In the genomic region with DNA sequence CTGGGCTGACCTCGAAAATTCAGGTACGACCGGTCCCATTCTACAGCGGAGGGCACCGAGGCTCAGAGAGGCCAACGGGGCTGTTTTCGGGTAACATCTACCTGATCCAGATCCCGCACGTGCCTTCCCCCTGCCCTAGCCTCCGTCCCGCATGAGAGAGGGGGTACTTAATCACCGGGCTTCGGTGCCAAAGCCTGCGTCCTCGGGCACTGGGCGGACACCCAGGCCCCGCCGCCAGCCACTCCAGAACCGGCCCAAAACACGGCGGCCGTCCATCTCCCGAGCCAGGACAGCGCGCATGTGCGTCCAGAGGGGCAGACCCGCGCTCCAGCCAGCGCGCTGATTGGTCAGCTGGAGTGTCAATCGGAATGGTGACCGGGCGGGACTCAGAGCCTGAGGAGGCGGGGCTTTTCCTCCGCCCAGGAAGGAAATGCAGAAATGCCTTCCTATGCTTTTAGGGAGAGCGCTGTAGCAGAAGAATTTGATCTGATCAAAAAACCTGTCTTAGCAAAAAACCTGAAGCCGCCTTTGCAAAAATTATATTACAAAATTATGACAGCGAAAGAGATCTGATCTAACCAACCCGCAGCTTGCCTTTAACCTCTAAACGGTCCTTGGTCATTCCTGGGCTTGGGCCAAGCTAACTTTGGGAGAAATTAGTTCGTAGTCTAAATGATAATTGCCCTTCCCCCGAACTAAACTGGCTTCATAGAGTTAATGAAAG, we compare ENCODE assay signal across 8 cellular contexts. TPM values are rescaled to one million over a fixed set of nuclear protein-coding genes. Genes with fewer than 3 reads are reported as not detected.
DNase-seq lines count a peak whose midpoint lies in the region; ATAC-seq, FAIRE-seq and TF ChIP-seq lines count a peak whose summit lies in the region.

A gene with protein sequence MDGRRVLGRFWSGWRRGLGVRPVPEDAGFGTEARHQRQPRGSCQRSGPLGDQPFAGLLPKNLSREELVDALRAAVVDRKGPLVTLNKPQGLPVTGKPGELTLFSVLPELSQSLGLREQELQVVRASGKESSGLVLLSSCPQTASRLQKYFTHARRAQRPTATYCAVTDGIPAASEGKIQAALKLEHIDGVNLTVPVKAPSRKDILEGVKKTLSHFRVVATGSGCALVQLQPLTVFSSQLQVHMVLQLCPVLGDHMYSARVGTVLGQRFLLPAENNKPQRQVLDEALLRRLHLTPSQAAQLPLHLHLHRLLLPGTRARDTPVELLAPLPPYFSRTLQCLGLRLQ (minus strand): TSS at position 294 of the 724 bp plus-strand sequence. CDS start 18 bp downstream, at position 276.

- TF ChIP-seq RAD21 in A549 (conservative IDR thresholded peaks at IDR 0.05 in 1 of 2, IDR thresholded peaks at IDR 0.05 in 1 of 2): 0 out of 5 replicates have a peak, but pooled peaks of 1 of the 2 experiments have one; percentile 14

- no peak for FAIRE-seq in A549 (lab: Jason Lieb, UNC)
- no peak for FAIRE-seq in bronchial epithelial cell (lab: Jason Lieb, UNC)

- TF ChIP-seq POLR2A in A549 (IDR thresholded peaks at IDR 0.05; ENCODE audit: low read length): peak; percentile 82

- H3K9me3 ChIP-seq in A549 (no peaks in the 10 kb centered on the region), smooth muscle cell (replicated peaks; ENCODE audit: low read depth) (no peaks in the 10 kb centered on the region)

- H3K4me1 ChIP-seq in A549: peaks cover 11% of the 10 kb centered on the region; the same call in 2 of the 3 replicates
- no peaks in the 10 kb centered on the region for H3K4me1 ChIP-seq in smooth muscle cell (ENCODE audit: low read depth)

- no peaks in the 10 kb centered on the region for H4K20me1 ChIP-seq in smooth muscle cell (ENCODE audit: low read depth)

- TF ChIP-seq CTCF in A549 (IDR thresholded peaks at IDR 0.05) (no peak), WI38 (IDR thresholded peaks at IDR 0.05; ENCODE audit: low read depth, low read length) (no peak), bronchial epithelial cell (IDR thresholded peaks at IDR 0.05; ENCODE audit: insufficient read depth, low read length, severe bottlenecking) (no peak), smooth muscle cell (IDR thresholded peaks at IDR 0.05; ENCODE audit: borderline replicate concordance, insufficient read depth, poor library complexity, severe bottlenecking) (no peak)

- H3K27me3 ChIP-seq in bronchial epithelial cell (ENCODE audit: control insufficient read depth, insufficient read depth, low read length) (no peaks in the 10 kb centered on the region), smooth muscle cell (ENCODE audit: low read depth) (no peaks in the 10 kb centered on the region)

- H3K36me3 ChIP-seq in bronchial epithelial cell (ENCODE audit: control insufficient read depth, insufficient read depth, low read length) (peaks cover 13% of the 10 kb centered on the region), smooth muscle cell (ENCODE audit: low read depth) (no peaks in the 10 kb centered on the region)

- POLR2A ChIA-PET in A549 (lab: Yijun Ruan, JAX): interaction anchor here (0.7 to 2.3 kb wide), 6 partner anchors 40 to 103 kb away, joined by 3 to 11 read pairs (median 4); a partner anchor contains a TSS

- H3K4me2 ChIP-seq in A549 (peak within 1 kb of the TSS; percentile 66), smooth muscle cell (peak within 1 kb of the TSS; percentile 95)

- peaks cover 2% of the 10 kb centered on the region for H3K79me2 ChIP-seq in smooth muscle cell (ENCODE audit: low read depth)

- 2% methylated on average over 41 of the region's 42 CpGs for WGBS in A549 (ENCODE audit: missing lambda C conversion rate)
- 3% methylated on average over 42 of the region's 42 CpGs for WGBS in smooth muscle cell (ENCODE audit: low lambda C conversion rate)

- ATAC-seq in A549 (peak; percentile 95 to 98), GM18861 (IDR thresholded peaks at IDR 0.05; ENCODE audit: unreplicated experiment) (peak; percentile 96), HG03097 (IDR thresholded peaks at IDR 0.05; ENCODE audit: low FRiP score, unreplicated experiment) (peak; percentile 95)

- CTCF ChIA-PET in A549 (lab: Yijun Ruan, JAX): interaction anchor here (0.7 to 6.1 kb wide), 6 partner anchors 20 to 128 kb away, joined by 3 to 55 read pairs (median 7); a partner anchor contains a TSS

- DNase-seq in A549 (ENCODE audit: low read depth in 1 of 2, low spot score in 1 of 2) (peak; percentile 95 to 99), NCI-H2227 treated with DMSO at 0.1 percent for 48 hours (lab: John Stamatoyannopoulos, UW) (peak; percentile 80), bronchial epithelial cell (ENCODE audit: low read depth) (peak; percentile 83), iPS-NIHi11 (ENCODE audit: low spot score) (peak; percentile 100), smooth muscle cell (lab: John Stamatoyannopoulos, UW; ENCODE audit: unreplicated experiment) (peak; percentile 80)

- H2AFZ ChIP-seq in smooth muscle cell (ENCODE audit: low read depth): peak within 1 kb of the TSS; percentile 74

- H3K27ac ChIP-seq in A549: peak within 1 kb of the TSS; percentile 85 to 89
- H3K27ac ChIP-seq in smooth muscle cell (ENCODE audit: low read depth): no peak within 1 kb of the TSS

- no peaks in the 10 kb centered on the region for H3F3A ChIP-seq in smooth muscle cell (ENCODE audit: low read depth)

- no peak for TF ChIP-seq EP300 in A549 (IDR thresholded peaks at IDR 0.05)

- H3K4me3 ChIP-seq in A549 (peak within 1 kb of the TSS; percentile 79), WI38 (ENCODE audit: low read depth, low read length) (peak within 1 kb of the TSS; percentile 92), bronchial epithelial cell (ENCODE audit: low read depth, low read length) (peak within 1 kb of the TSS; percentile 72), smooth muscle cell (peak within 1 kb of the TSS; percentile 65)

- H3K9ac ChIP-seq in smooth muscle cell (ENCODE audit: low read depth): peak within 1 kb of the TSS; percentile 38

TF ChIP-seq in A549, 52 proteins besides CTCF, POLR2A, EP300 and RAD21:
- TF ChIP-seq SREBF2 (IDR thresholded peaks at IDR 0.05) (no peak), BHLHE40 (IDR thresholded peaks at IDR 0.05; ENCODE audit: low read depth, low read length) (peak; percentile 52; the same call in 1 of the 2 replicates), JUN (IDR thresholded peaks at IDR 0.05) (peak; percentile 77), MYC (IDR thresholded peaks at IDR 0.05; ENCODE audit: borderline replicate concordance, low read length) (peak; percentile 52; the same call in 1 of the 2 replicates), TFCP2L1 (CRISPR knock-in tag; IDR thresholded peaks at IDR 0.05) (0 out of 2 replicates have a peak, but pooled peaks have one; percentile 46), MAFK (IDR thresholded peaks at IDR 0.05; ENCODE audit: partially characterized antibody) (no peak)
- TF ChIP-seq, protein P1, sequence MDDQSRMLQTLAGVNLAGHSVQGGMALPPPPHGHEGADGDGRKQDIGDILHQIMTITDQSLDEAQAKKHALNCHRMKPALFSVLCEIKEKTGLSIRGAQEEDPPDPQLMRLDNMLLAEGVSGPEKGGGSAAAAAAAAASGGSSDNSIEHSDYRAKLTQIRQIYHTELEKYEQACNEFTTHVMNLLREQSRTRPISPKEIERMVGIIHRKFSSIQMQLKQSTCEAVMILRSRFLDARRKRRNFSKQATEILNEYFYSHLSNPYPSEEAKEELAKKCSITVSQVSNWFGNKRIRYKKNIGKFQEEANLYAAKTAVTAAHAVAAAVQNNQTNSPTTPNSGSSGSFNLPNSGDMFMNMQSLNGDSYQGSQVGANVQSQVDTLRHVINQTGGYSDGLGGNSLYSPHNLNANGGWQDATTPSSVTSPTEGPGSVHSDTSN (IDR thresholded peaks at IDR 0.05): peak; percentile 99
- TF ChIP-seq, protein P2, sequence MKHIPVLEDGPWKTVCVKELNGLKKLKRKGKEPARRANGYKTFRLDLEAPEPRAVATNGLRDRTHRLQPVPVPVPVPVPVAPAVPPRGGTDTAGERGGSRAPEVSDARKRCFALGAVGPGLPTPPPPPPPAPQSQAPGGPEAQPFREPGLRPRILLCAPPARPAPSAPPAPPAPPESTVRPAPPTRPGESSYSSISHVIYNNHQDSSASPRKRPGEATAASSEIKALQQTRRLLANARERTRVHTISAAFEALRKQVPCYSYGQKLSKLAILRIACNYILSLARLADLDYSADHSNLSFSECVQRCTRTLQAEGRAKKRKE (CRISPR knock-in tag; IDR thresholded peaks at IDR 0.05; ENCODE audit: low read depth): no peak
- TF ChIP-seq, protein P3, sequence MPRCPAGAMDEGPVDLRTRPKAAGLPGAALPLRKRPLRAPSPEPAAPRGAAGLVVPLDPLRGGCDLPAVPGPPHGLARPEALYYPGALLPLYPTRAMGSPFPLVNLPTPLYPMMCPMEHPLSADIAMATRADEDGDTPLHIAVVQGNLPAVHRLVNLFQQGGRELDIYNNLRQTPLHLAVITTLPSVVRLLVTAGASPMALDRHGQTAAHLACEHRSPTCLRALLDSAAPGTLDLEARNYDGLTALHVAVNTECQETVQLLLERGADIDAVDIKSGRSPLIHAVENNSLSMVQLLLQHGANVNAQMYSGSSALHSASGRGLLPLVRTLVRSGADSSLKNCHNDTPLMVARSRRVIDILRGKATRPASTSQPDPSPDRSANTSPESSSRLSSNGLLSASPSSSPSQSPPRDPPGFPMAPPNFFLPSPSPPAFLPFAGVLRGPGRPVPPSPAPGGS (IDR thresholded peaks at IDR 0.05): peak; percentile 67; the same call in 1 of the 3 replicates
- TF ChIP-seq, protein P4, sequence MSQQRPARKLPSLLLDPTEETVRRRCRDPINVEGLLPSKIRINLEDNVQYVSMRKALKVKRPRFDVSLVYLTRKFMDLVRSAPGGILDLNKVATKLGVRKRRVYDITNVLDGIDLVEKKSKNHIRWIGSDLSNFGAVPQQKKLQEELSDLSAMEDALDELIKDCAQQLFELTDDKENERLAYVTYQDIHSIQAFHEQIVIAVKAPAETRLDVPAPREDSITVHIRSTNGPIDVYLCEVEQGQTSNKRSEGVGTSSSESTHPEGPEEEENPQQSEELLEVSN (IDR thresholded peaks at IDR 0.05; ENCODE audit: borderline replicate concordance, low read depth): peak; percentile 46; the same call in 1 of the 2 replicates
- TF ChIP-seq, protein P5, sequence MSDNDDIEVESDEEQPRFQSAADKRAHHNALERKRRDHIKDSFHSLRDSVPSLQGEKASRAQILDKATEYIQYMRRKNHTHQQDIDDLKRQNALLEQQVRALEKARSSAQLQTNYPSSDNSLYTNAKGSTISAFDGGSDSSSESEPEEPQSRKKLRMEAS (IDR thresholded peaks at IDR 0.05): peak; percentile 80

RNA-seq across cellular contexts. Expression of the gene that starts here (rescaled TPM):
- polyA plus RNA-seq in A549 (2011; rRNA removed) (38.9 and 47.1 TPM in 2 replicates), A549 (2017; fragmentation: RNase III; extraction: RNeasy Plus Mini Kit Qiagen cat#74134 plus additional on column Dnase treatment) (42.2 to 45.0 TPM (median 44.5 TPM) in 3 replicates), smooth muscle cell (84.6 and 106 TPM in 2 replicates)
- 61.3 and 76.6 TPM in 2 replicates for polyA plus RNA-seq in A549 (2012; cell fraction: cytosol; rRNA removed)
- 74.5 and 81.9 TPM in 2 replicates for polyA plus RNA-seq in A549 (2012; cell fraction: nucleus; rRNA removed)
- 39.0 and 44.1 TPM in 2 replicates for polyA minus RNA-seq in A549 (2011; rRNA and poly(A)+ RNA removed)
- total RNA-seq in bronchial epithelial cell (34.5 and 36.2 TPM in 2 replicates), smooth muscle cell (49.7 and 62.8 TPM in 2 replicates)
